In genomic region chr3:117355566-117355965, GRCh38 we compare ENCODE assay signal across 8 cellular contexts.
DNase-seq lines count a peak whose midpoint lies in the region; TF ChIP-seq lines count a peak whose summit lies in the region.

No MANE protein-coding gene starts in this region.

- no peaks in the 10 kb centered on the region for H3K9me3 ChIP-seq in DOHH2 (ENCODE audit: control insufficient read depth, insufficient read depth, low read length)
- no peaks in the 10 kb centered on the region for H3K9me3 ChIP-seq in fibroblast of lung (ENCODE audit: control insufficient read depth, insufficient read depth, low read depth, low read length)
- H3K9me3 ChIP-seq in spleen: no peaks in the 10 kb centered on the region

- H3K79me2 ChIP-seq in DOHH2 (ENCODE audit: control insufficient read depth, low read length) (no peaks in the 10 kb centered on the region), fibroblast of lung (ENCODE audit: control insufficient read depth, insufficient read depth, low read length) (no peaks in the 10 kb centered on the region)

- peaks cover 8% of the 10 kb centered on the region for H3K9me3 Mint-ChIP-seq in activated T-helper 1 cell treated with anti-CD3 and anti-CD28 coated beads, Interleukin-12 subunit alpha, Interleukin-12 subunit beta, Interleukin-2, Interleukin-4 antibody, amounts not matched to agents 30 ng/mL and 10 ng/mL and 1 ng/mL, durations not matched to agents 14 hours and 24 hours and 36 hours

- H3K27me3 Mint-ChIP-seq in activated T-helper 1 cell treated with anti-CD3 and anti-CD28 coated beads, Interleukin-12 subunit alpha, Interleukin-12 subunit beta, Interleukin-2, Interleukin-4 antibody, amounts not matched to agents 30 ng/mL and 10 ng/mL and 1 ng/mL, durations not matched to agents 14 hours and 24 hours and 36 hours (ENCODE audit: insufficient read depth): no peaks in the 10 kb centered on the region

- no peaks in the 10 kb centered on the region for H3F3A ChIP-seq in DOHH2 (ENCODE audit: control insufficient read depth, insufficient read depth)

- H2AFZ ChIP-seq in fibroblast of lung (ENCODE audit: low read length): no peak overlapping the region

- H3K27ac ChIP-seq in DOHH2 (ENCODE audit: low read depth, low read length) (no peak overlapping the region), fibroblast of lung (ENCODE audit: insufficient read depth, low read length) (no peak overlapping the region), spleen (no peak overlapping the region)

- H3K36me3 Mint-ChIP-seq in activated T-helper 1 cell treated with anti-CD3 and anti-CD28 coated beads, Interleukin-12 subunit alpha, Interleukin-12 subunit beta, Interleukin-2, Interleukin-4 antibody, amounts not matched to agents 30 ng/mL and 10 ng/mL and 1 ng/mL, durations not matched to agents 14 hours and 24 hours and 36 hours (ENCODE audit: low read depth): no peaks in the 10 kb centered on the region

- no peaks in the 10 kb centered on the region for H4K20me1 ChIP-seq in DOHH2 (ENCODE audit: control insufficient read depth, insufficient read depth, low read depth, low read length)
- H4K20me1 ChIP-seq in fibroblast of lung (ENCODE audit: control insufficient read depth, extremely low read depth, insufficient read depth, low read length): no peaks in the 10 kb centered on the region

- H3K27ac Mint-ChIP-seq in activated T-helper 1 cell treated with anti-CD3 and anti-CD28 coated beads, Interleukin-12 subunit alpha, Interleukin-12 subunit beta, Interleukin-2, Interleukin-4 antibody, amounts not matched to agents 30 ng/mL and 10 ng/mL and 1 ng/mL, durations not matched to agents 14 hours and 24 hours and 36 hours: no peak overlapping the region

- H3K4me1 Mint-ChIP-seq in activated T-helper 1 cell treated with anti-CD3 and anti-CD28 coated beads, Interleukin-12 subunit alpha, Interleukin-12 subunit beta, Interleukin-2, Interleukin-4 antibody, amounts not matched to agents 30 ng/mL and 10 ng/mL and 1 ng/mL, durations not matched to agents 14 hours and 24 hours and 36 hours (ENCODE audit: low read depth): no peaks in the 10 kb centered on the region

- H3K4me1 ChIP-seq in DOHH2 (ENCODE audit: control insufficient read depth, low read length) (no peaks in the 10 kb centered on the region), fibroblast of lung (ENCODE audit: control insufficient read depth, extremely low read depth, insufficient read depth, low read length) (no peaks in the 10 kb centered on the region), spleen (no peaks in the 10 kb centered on the region)

- TF ChIP-seq POLR2A in spleen (IDR thresholded peaks at IDR 0.05): no peak

- H3K4me3 Mint-ChIP-seq in activated T-helper 1 cell treated with anti-CD3 and anti-CD28 coated beads, Interleukin-12 subunit alpha, Interleukin-12 subunit beta, Interleukin-2, Interleukin-4 antibody, amounts not matched to agents 30 ng/mL and 10 ng/mL and 1 ng/mL, durations not matched to agents 14 hours and 24 hours and 36 hours: no peak overlapping the region

- DNase-seq in HFF-Myc (ENCODE audit: extremely low read depth, low read depth) (no peak), NCI-H446 treated with DMSO at 0.1 percent for 48 hours (lab: John Stamatoyannopoulos, UW) (peak; percentile 75), fibroblast of lung (ENCODE audit: low read depth in 2 of 2) (peak; percentile 1 to 15), spleen (no peak)
- no peak for DNase-seq in activated T-helper 1 cell treated with anti-CD3 and anti-CD28 coated beads, Interleukin-12 subunit alpha, Interleukin-12 subunit beta, Interleukin-2, Interleukin-4 antibody, amounts not matched to agents 30 ng/mL and 10 ng/mL and 1 ng/mL, durations not matched to agents 14 hours and 24 hours and 36 hours (ENCODE audit: low spot score)
- no peak for DNase-seq in stimulated activated CD4-positive, alpha-beta T cell treated with anti-CD3 and anti-CD28 coated beads, Interleukin-4, amount 100 ng/mL, for 1 hour
- DNase-seq in stimulated activated CD8-positive, alpha-beta memory T cell treated with anti-CD3 and anti-CD28 coated beads, Interleukin-4, amount 100 ng/mL, for 48 hours: no peak

- H3K27me3 ChIP-seq in DOHH2 (ENCODE audit: control insufficient read depth, low read length) (no peaks in the 10 kb centered on the region), fibroblast of lung (ENCODE audit: control insufficient read depth, insufficient read depth, low read length) (no peaks in the 10 kb centered on the region), spleen (replicated peaks in 1 of 7) (no peaks in the 10 kb centered on the region)

- peak; percentile 59 for TF ChIP-seq CTCF in DOHH2 (IDR thresholded peaks at IDR 0.05; ENCODE audit: low read depth, low read length, poor library complexity, severe bottlenecking)
- TF ChIP-seq CTCF in HFF-Myc (IDR thresholded peaks at IDR 0.05; ENCODE audit: low read depth, low read length, missing control alignments): peak; percentile 41
- TF ChIP-seq CTCF in fibroblast of lung (conservative IDR thresholded peaks at IDR 0.05 in 1 of 2, IDR thresholded peaks at IDR 0.05 in 1 of 2; ENCODE audit: low read depth in 1 of 2, low read length in 2 of 2): peak; percentile 39 to 42
- TF ChIP-seq CTCF in spleen (IDR thresholded peaks at IDR 0.05 in 8 of 11, conservative IDR thresholded peaks at IDR 0.05 in 3 of 11): peak in 8 of 11 experiments; percentile 9 to 48 (median 42)

- no peaks in the 10 kb centered on the region for H3K36me3 ChIP-seq in DOHH2 (ENCODE audit: control insufficient read depth, low read length)
- H3K36me3 ChIP-seq in fibroblast of lung (ENCODE audit: control insufficient read depth, insufficient read depth, low read length): no peaks in the 10 kb centered on the region
- no peaks in the 10 kb centered on the region for H3K36me3 ChIP-seq in spleen

- intact Hi-C loops in spleen (cut with DNase I; ENCODE audit: low total_unique reads): no loop called here
- intact Hi-C loops in activated T-helper 1 cell treated with anti-CD3 and anti-CD28 coated beads, Interleukin-12 subunit alpha, Interleukin-12 subunit beta, Interleukin-2, Interleukin-4 antibody, amounts not matched to agents 30 ng/mL and 10 ng/mL and 1 ng/mL, durations not matched to agents 14 hours and 24 hours and 36 hours (cut with micrococcal nuclease): no loop called here

- no peaks in the 10 kb centered on the region for H3K9me2 ChIP-seq in DOHH2 (replicated peaks; ENCODE audit: control insufficient read depth, low read length)

- H3K4me3 ChIP-seq in DOHH2 (ENCODE audit: low read length) (no peak overlapping the region), HFF-Myc (replicated peaks; ENCODE audit: low read depth, low read length) (no peak overlapping the region), fibroblast of lung (replicated peaks in 1 of 4; ENCODE audit: control extremely low read depth in 1 of 4, insufficient read depth in 1 of 4, low read depth in 3 of 4, low read length in 4 of 4) (no peak overlapping the region), spleen (no peak overlapping the region)

- H3K9ac ChIP-seq in fibroblast of lung (ENCODE audit: insufficient read depth, low read length): no peak overlapping the region

- WGBS in spleen, 5 donors: 72 to 87% (median 76%) methylated on average over 4 of the region's 4 CpGs

- H3K4me2 ChIP-seq in DOHH2 (ENCODE audit: low read length) (no peak overlapping the region), fibroblast of lung (ENCODE audit: extremely low read depth, insufficient read depth, low read length) (no peak overlapping the region)

Comparison
In these comparisons a context has a peak if more than half of its experiments do, and no peak if none do; other contexts are left out.
1. DNase-seq: peak in NCI-H446 treated with DMSO at 0.1 percent for 48 hours (single experiment) and fibroblast of lung (2 of 2); none in HFF-Myc (single experiment), spleen (single experiment), activated T-helper 1 cell treated with anti-CD3 and anti-CD28 coated beads, Interleukin-12 subunit alpha, Interleukin-12 subunit beta, Interleukin-2, Interleukin-4 antibody, amounts not matched to agents 30 ng/mL and 10 ng/mL and 1 ng/mL, durations not matched to agents 14 hours and 24 hours and 36 hours (single experiment), stimulated activated CD4-positive, alpha-beta T cell treated with anti-CD3 and anti-CD28 coated beads, Interleukin-4, amount 100 ng/mL, for 1 hour (single experiment) and stimulated activated CD8-positive, alpha-beta memory T cell treated with anti-CD3 and anti-CD28 coated beads, Interleukin-4, amount 100 ng/mL, for 48 hours (single experiment).
2. Peak in every context shown above with its lines, with median percentiles within 50 percentile points of each other: CTCF ChIP-seq.